21 cellular contexts compared by ENCODE assay signal in the genomic region with DNA sequence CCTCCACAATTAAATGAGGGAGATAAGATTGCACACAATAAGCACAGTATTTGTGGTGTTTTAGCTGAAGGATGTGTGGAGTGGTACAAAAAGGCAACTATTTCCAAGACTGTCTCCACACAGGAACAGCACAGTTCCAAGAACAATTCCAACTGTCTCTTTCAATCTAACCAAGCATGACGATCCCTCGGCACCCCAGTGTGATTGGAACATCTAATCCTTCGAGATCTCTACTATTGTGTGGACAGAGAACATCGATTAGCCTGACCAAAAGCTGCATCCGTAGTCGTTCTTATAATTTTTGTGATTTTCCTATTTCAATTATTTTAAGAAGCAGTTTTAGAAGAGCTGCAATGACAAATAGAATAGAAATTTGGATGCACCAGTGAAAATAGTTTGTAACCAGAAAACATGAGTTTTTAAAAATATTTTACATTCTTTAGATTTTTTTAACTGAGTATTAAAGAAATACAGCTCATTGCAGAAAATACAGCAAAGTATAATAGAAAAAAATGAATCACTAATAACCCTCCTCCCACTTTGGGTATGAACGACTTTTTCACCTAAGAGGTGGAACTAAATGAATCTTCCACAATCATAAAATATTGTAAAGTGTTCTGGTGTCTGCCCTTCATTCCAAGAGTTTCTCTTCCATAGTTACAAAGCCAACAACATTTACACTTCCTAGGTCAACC.
A peak's percentile ranks its signal among the peaks of the same experiment; 100 is the strongest.
DNase-seq lines count a peak whose midpoint lies in the region; ATAC-seq, FAIRE-seq and TF ChIP-seq lines count a peak whose summit lies in the region.
"Had no signal": no experiment of that assay in that cellular context is flagged by ENCODE, and none has a peak within 500 bp of the region (broad histone marks: within the 10 kb centered on the region; RNA-seq: fewer than 3 reads in every experiment).

No MANE protein-coding gene starts in this region.

- no peaks in the 10 kb centered on the region for H3K27me3 ChIP-seq in adipocyte (replicated peaks; ENCODE audit: control insufficient read depth, insufficient read depth, low read length)
- H3K27me3 ChIP-seq in CD8-positive, alpha-beta T cell (ENCODE audit: insufficient read depth, low read length), result no peaks in the 10 kb centered on the region
- H3K27me3 ChIP-seq: SJCRH30 had no signal

- peaks cover 39% of the 10 kb centered on the region for H3K4me1 Mint-ChIP-seq in osteocyte (ENCODE audit: unreplicated experiment)
- H3K4me1 Mint-ChIP-seq in CD8-positive, alpha-beta T cell (ENCODE audit: low read depth), result no peaks in the 10 kb centered on the region

- DNase-seq in D721Med (ENCODE audit: insufficient read length, low spot score), result no peak
- DNase-seq in HS-27A (ENCODE audit: low read depth), result peak; percentile 22
- no peak for DNase-seq in adipocyte (ENCODE audit: low read depth)
- no peak for DNase-seq in osteocyte (ENCODE audit: extremely low spot score, unreplicated experiment)
- no peak for DNase-seq in 8988T
- no peak for DNase-seq in activated naive CD4-positive, alpha-beta T cell (lab: John Stamatoyannopoulos, UW)
- no peak for DNase-seq in CD8-positive, alpha-beta T cell
- no peak for DNase-seq in NCI-H1048 (lab: John Stamatoyannopoulos, UW)
- DNase-seq: DMS 273 treated with DMSO at 0.1 percent for 48 hours, DND-41, GDM1, KG1, MV-4-11, NCI-H1417, NCI-H187, NCI-H2107, NCI-H524 treated with DMSO at 0.1 percent for 48 hours, SJCRH30 had no signal

- POLR2A ChIA-PET in CD8-positive, alpha-beta T cell (lab: Charles Lee), result no interaction called here

- FAIRE-seq in D721Med (lab: Jason Lieb, UNC), result peak; percentile 55
- FAIRE-seq: HepG2 had no signal

- H3K36me3 Mint-ChIP-seq in osteocyte (ENCODE audit: unreplicated experiment), result peaks cover 4% of the 10 kb centered on the region
- H3K36me3 Mint-ChIP-seq in CD8-positive, alpha-beta T cell, result no peaks in the 10 kb centered on the region
- H3K36me3 Mint-ChIP-seq: CD14-positive monocyte had no signal

- H3K9ac ChIP-seq in adipocyte (ENCODE audit: low read length), result peak overlapping the region; percentile 15

- H3K36me3 ChIP-seq in adipocyte (ENCODE audit: control insufficient read depth, insufficient read depth, low read length, severe bottlenecking), result no peaks in the 10 kb centered on the region
- H3K36me3 ChIP-seq in CD8-positive, alpha-beta T cell (ENCODE audit: insufficient read depth, low read length), result no peaks in the 10 kb centered on the region
- H3K36me3 ChIP-seq: HAP-1, SJCRH30 had no signal

- TF ChIP-seq CTCF in D721Med (IDR thresholded peaks at IDR 0.05; ENCODE audit: insufficient read depth, missing control alignments) (no peak), osteocyte (IDR thresholded peaks at IDR 0.05) (no peak)
- no peak for TF ChIP-seq CTCF in CD8-positive, alpha-beta T cell (IDR thresholded peaks at IDR 0.05)

- ATAC-seq in CD8-positive, alpha-beta T cell, result no peak
- ATAC-seq: HepG2 had no signal

- H3K4me1 ChIP-seq in adipocyte (ENCODE audit: control insufficient read depth, insufficient read depth, low read length), result peaks cover 34% of the 10 kb centered on the region
- no peaks in the 10 kb centered on the region for H3K4me1 ChIP-seq in CD8-positive, alpha-beta T cell (ENCODE audit: insufficient read depth, low read length)
- H3K4me1 ChIP-seq: HAP-1, SJCRH30 had no signal

- intact Hi-C loops in CD8-positive, alpha-beta T cell (cut with DNase I, micrococcal nuclease), result no loop called here

- no peak overlapping the region for H3K4me3 ChIP-seq in adipocyte (ENCODE audit: low read length)
- no peak overlapping the region for H3K4me3 ChIP-seq in CD8-positive, alpha-beta T cell (ENCODE audit: low read depth, low read length)
- H3K4me3 ChIP-seq: HAP-1, SJCRH30 had no signal

- H3K27me3 Mint-ChIP-seq in osteocyte (ENCODE audit: unreplicated experiment), result no peaks in the 10 kb centered on the region
- no peaks in the 10 kb centered on the region for H3K27me3 Mint-ChIP-seq in CD8-positive, alpha-beta T cell (ENCODE audit: low read depth)

- CTCF ChIA-PET in CD8-positive, alpha-beta T cell (lab: Charles Lee), result no interaction called here

- peak overlapping the region; percentile 47 for H3K27ac Mint-ChIP-seq in osteocyte (ENCODE audit: unreplicated experiment)
- H3K27ac Mint-ChIP-seq in CD8-positive, alpha-beta T cell, result no peak overlapping the region
- H3K27ac Mint-ChIP-seq: CD14-positive monocyte had no signal

- peaks cover 7% of the 10 kb centered on the region for H3K9me3 ChIP-seq in adipocyte (ENCODE audit: control insufficient read depth, low read length)
- H3K9me3 ChIP-seq in CD8-positive, alpha-beta T cell (ENCODE audit: low read length), result no peaks in the 10 kb centered on the region
- H3K9me3 ChIP-seq: HAP-1, SJCRH30 had no signal

- peaks cover 10% of the 10 kb centered on the region for H3K9me3 Mint-ChIP-seq in osteocyte (ENCODE audit: unreplicated experiment)
- H3K9me3 Mint-ChIP-seq in CD8-positive, alpha-beta T cell, result peaks cover 7% of the 10 kb centered on the region

- H3K27ac ChIP-seq in CD8-positive, alpha-beta T cell (ENCODE audit: low read depth, low read length), result no peak overlapping the region
- H3K27ac ChIP-seq: SJCRH30 had no signal

- no peak overlapping the region for H3K4me3 Mint-ChIP-seq in osteocyte (ENCODE audit: unreplicated experiment)
- H3K4me3 Mint-ChIP-seq in CD8-positive, alpha-beta T cell, result no peak overlapping the region
- H3K4me3 Mint-ChIP-seq: CD14-positive monocyte had no signal
